Comparison of ENCODE assay signal across 8 cellular contexts in genomic region chr15:85443046-85443445, GRCh38.
A peak's percentile ranks its signal among the peaks of the same experiment; 100 is the strongest.
DNase-seq lines count a peak whose midpoint lies in the region; ATAC-seq and TF ChIP-seq lines count a peak whose summit lies in the region.

No MANE protein-coding gene starts in this region.

- H3K27me3 ChIP-seq in cardiac muscle cell = no peaks in the 10 kb centered on the region

- no peaks in the 10 kb centered on the region for H3K36me3 ChIP-seq in cardiac muscle cell

- no peaks in the 10 kb centered on the region for H3K27me3 Mint-ChIP-seq in activated naive CD8-positive, alpha-beta T cell
- H3K27me3 Mint-ChIP-seq in stimulated activated naive CD8-positive, alpha-beta T cell treated with anti-CD3 and anti-CD28 coated beads, Interleukin-15, amount 100 ng/mL, for 72 hours = no peaks in the 10 kb centered on the region

- H3K4me3 ChIP-seq in cardiac muscle cell = no peak overlapping the region

- DNase-seq in cardiac muscle cell (ENCODE audit: low read depth in 1 of 2, low spot score in 1 of 2) (no peak), left ventricle myocardium superior (no peak), NCI-H524 treated with DMSO at 0.1 percent for 48 hours (lab: John Stamatoyannopoulos, UW) (no peak)
- DNase-seq in stimulated activated naive CD8-positive, alpha-beta T cell treated with anti-CD3 and anti-CD28 coated beads, Interleukin-15, amount 100 ng/mL, for 72 hours = no peak
- DNase-seq in stimulated activated CD4-positive, alpha-beta T cell treated with anti-CD3 and anti-CD28 coated beads, Interleukin-4, amount 100 ng/mL, for 1 hour = no peak
- DNase-seq in activated CD4-positive, CD25-positive, alpha-beta regulatory T cell (lab: John Stamatoyannopoulos, UW) = no peak

- peaks cover 57% of the 10 kb centered on the region for H3K4me1 Mint-ChIP-seq in activated naive CD8-positive, alpha-beta T cell (ENCODE audit: low read depth)
- H3K4me1 Mint-ChIP-seq in stimulated activated naive CD8-positive, alpha-beta T cell treated with anti-CD3 and anti-CD28 coated beads, Interleukin-15, amount 100 ng/mL, for 72 hours = peaks cover 57% of the 10 kb centered on the region

- peak overlapping the region; percentile 56 for H3K27ac Mint-ChIP-seq in activated naive CD8-positive, alpha-beta T cell
- no peak overlapping the region for H3K27ac Mint-ChIP-seq in stimulated activated naive CD8-positive, alpha-beta T cell treated with anti-CD3 and anti-CD28 coated beads, Interleukin-15, amount 100 ng/mL, for 72 hours

- H3K4me1 ChIP-seq in cardiac muscle cell (ENCODE audit: low read depth) = peaks cover 35% of the 10 kb centered on the region

- TF ChIP-seq CTCF in cardiac muscle cell (IDR thresholded peaks at IDR 0.05; ENCODE audit: low read depth, low read length) = no peak

- no peak for ATAC-seq in left ventricle myocardium superior
- ATAC-seq in HG03039 (IDR thresholded peaks at IDR 0.05; ENCODE audit: unreplicated experiment) = peak; percentile 30
- ATAC-seq in stimulated activated naive CD8-positive, alpha-beta T cell treated with anti-CD3 and anti-CD28 coated beads, Interleukin-15, amount 100 ng/mL, for 72 hours = no peak

- intact Hi-C loops in left ventricle myocardium superior (cut with micrococcal nuclease) = no loop called here

- peak overlapping the region; percentile 40 for H3K4me3 Mint-ChIP-seq in activated naive CD8-positive, alpha-beta T cell
- peak overlapping the region; percentile 49 to 55 for H3K4me3 Mint-ChIP-seq in stimulated activated naive CD8-positive, alpha-beta T cell treated with anti-CD3 and anti-CD28 coated beads, Interleukin-15, amount 100 ng/mL, for 72 hours

- H3K9me3 ChIP-seq in cardiac muscle cell (ENCODE audit: low read depth) = no peaks in the 10 kb centered on the region

- H3K27ac ChIP-seq in cardiac muscle cell = peak overlapping the region; percentile 77

- peaks cover 10% of the 10 kb centered on the region for H3K36me3 Mint-ChIP-seq in activated naive CD8-positive, alpha-beta T cell

- H3K9me3 Mint-ChIP-seq in activated naive CD8-positive, alpha-beta T cell (ENCODE audit: low read depth) = peaks cover 9% of the 10 kb centered on the region
- peaks cover 12 to 17% of the 10 kb centered on the region in 2 donors for H3K9me3 Mint-ChIP-seq in stimulated activated naive CD8-positive, alpha-beta T cell treated with anti-CD3 and anti-CD28 coated beads, Interleukin-15, amount 100 ng/mL, for 72 hours
